8 cellular contexts compared by ENCODE assay signal in the genomic region with DNA sequence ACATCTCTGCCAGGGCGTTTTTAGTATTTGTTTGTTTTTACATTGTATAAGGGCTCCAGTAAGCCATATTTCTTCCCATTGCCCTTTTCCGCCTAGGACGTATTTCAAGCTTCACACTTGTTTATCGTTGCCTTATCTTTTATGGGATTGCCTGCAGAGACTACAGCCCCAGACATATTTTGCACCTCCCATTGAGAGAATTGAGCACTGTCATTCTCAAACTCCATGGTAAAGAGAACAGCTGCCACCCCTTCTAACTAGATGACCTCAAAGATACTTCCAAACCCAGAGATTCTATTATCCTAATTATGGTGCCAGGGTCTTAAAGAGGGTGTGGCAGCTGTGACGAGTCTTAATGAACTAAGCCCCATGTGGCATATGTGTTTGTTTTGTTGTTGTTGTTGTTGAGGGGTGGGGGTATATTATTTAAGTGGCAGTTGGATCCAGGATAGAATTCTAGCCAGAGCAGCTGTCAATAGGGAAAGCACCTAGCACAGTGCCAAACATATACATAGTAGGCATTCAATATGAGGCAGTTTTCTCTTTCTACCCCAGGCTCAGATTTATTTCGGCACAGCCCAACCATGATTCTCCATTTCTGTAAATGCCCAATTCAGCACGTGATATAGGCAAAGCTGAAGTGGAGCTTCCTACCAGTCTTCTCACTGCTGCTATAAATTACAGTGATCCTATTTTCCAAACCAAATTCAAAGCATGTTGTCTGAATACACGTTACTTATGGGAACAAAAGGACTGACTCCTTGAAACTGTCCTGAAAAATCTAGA. TPM values are rescaled to one million over a fixed set of nuclear protein-coding genes. Genes with fewer than 3 reads are reported as not detected.
A peak's percentile ranks its signal among the peaks of the same experiment; 100 is the strongest.
DNase-seq lines count a peak whose midpoint lies in the region; ATAC-seq, FAIRE-seq and TF ChIP-seq lines count a peak whose summit lies in the region.

No MANE protein-coding gene starts in this region.

- no peak for TF ChIP-seq EP300 in A549 (IDR thresholded peaks at IDR 0.05)

- POLR2A ChIA-PET in A549 (lab: Yijun Ruan, JAX), result interaction anchor here (0.6 to 3.0 kb wide), 2 partner anchors 9 to 17 kb away, joined by 3 to 22 read pairs; no protein-coding TSS in a partner anchor
- POLR2A ChIA-PET in MCF 10A (lab: Yijun Ruan, JAX), result interaction anchor here (0.6 to 5.3 kb wide), 12 partner anchors 7 to 933 kb away, joined by 3 to 60 read pairs (median 3); no protein-coding TSS in a partner anchor

- H3K27ac Mint-ChIP-seq in MCF 10A (ENCODE audit: low read depth, unreplicated experiment), result peak overlapping the region; percentile 91

- DNase-seq in A549 (ENCODE audit: low read depth in 1 of 2, low spot score in 1 of 2) (no peak), MCF 10A (ENCODE audit: unreplicated experiment) (no peak), SW480 (ENCODE audit: low spot score) (no peak), GDM1 (lab: John Stamatoyannopoulos, UW) (no peak), dedifferentiated amniotic fluid mesenchymal stem cell (ENCODE audit: extremely low spot score) (no peak)

- CTCF ChIA-PET in A549 (lab: Yijun Ruan, JAX), result interaction anchor here (0.8 to 5.1 kb wide), 4 partner anchors 17 to 53 kb away, joined by 3 to 20 read pairs (median 10); no protein-coding TSS in a partner anchor
- CTCF ChIA-PET in MCF 10A (lab: Yijun Ruan, JAX), result interaction anchor here (0.5 to 0.7 kb wide), 2 partner anchors 20 to 91 kb away, joined by 3 to 5 read pairs; no protein-coding TSS in a partner anchor

- H3K4me1 ChIP-seq in A549 (peaks cover 12% of the 10 kb centered on the region; the same call in 2 of the 3 replicates), HUES6 (ENCODE audit: control insufficient read depth, insufficient read depth, low read length) (peaks cover 17% of the 10 kb centered on the region), muscle layer of duodenum (ENCODE audit: control insufficient read depth in 1 of 2, insufficient read depth in 2 of 2, low read length in 2 of 2) (peaks cover 0 to 18% of the 10 kb centered on the region in 2 donors)

- H3K9me3 Mint-ChIP-seq in MCF 10A (ENCODE audit: unreplicated experiment), result no peaks in the 10 kb centered on the region

- H3K36me3 Mint-ChIP-seq in MCF 10A (ENCODE audit: insufficient read depth, unreplicated experiment), result peaks cover 30% of the 10 kb centered on the region

- H3K9ac ChIP-seq in HUES6 (ENCODE audit: low read length), result no peak overlapping the region

- H3K27me3 ChIP-seq in HUES6 (ENCODE audit: control insufficient read depth, insufficient read depth, low read length) (no peaks in the 10 kb centered on the region), muscle layer of duodenum (ENCODE audit: low read depth, low read length) (no peaks in the 10 kb centered on the region)

- 70% methylated on average over 8 of the region's 8 CpGs for WGBS in A549 (ENCODE audit: missing lambda C conversion rate)

- TF ChIP-seq CTCF in A549 (IDR thresholded peaks at IDR 0.05) (no peak), MCF 10A (IDR thresholded peaks at IDR 0.05; ENCODE audit: unreplicated experiment) (no peak)

- H3K4me2 ChIP-seq in A549, result peak overlapping the region; percentile 75

- ATAC-seq in A549 (no peak), GM18502 (IDR thresholded peaks at IDR 0.05; ENCODE audit: poor library complexity, unreplicated experiment) (no peak)

- no peak for FAIRE-seq in A549 (lab: Jason Lieb, UNC)

- intact Hi-C loops in MCF 10A (cut with micrococcal nuclease), result no loop called here

- no TSS peak for BruUV-seq in MCF 10A (replicated peaks; lab: Mats Ljungman, UMichigan)

- H3K4me3 ChIP-seq in A549, result peak overlapping the region; percentile 62; the same call in 2 of the 3 replicates
- peak overlapping the region; percentile 78 for H3K4me3 ChIP-seq in HUES6 (ENCODE audit: low read depth, low read length)
- H3K4me3 ChIP-seq in muscle layer of duodenum (ENCODE audit: low read depth in 1 of 2, low read length in 2 of 2), result peak overlapping the region; percentile 82 to 89

- H3K4me1 Mint-ChIP-seq in MCF 10A (ENCODE audit: insufficient read depth, unreplicated experiment), result peaks cover 9% of the 10 kb centered on the region

- no peaks in the 10 kb centered on the region for H3K27me3 Mint-ChIP-seq in MCF 10A (ENCODE audit: insufficient read depth, unreplicated experiment)

- H3K9me3 ChIP-seq in A549, result no peaks in the 10 kb centered on the region
- no peaks in the 10 kb centered on the region for H3K9me3 ChIP-seq in HUES6 (ENCODE audit: control insufficient read depth, insufficient read depth, low read depth, low read length)
- no peaks in the 10 kb centered on the region for H3K9me3 ChIP-seq in muscle layer of duodenum (ENCODE audit: control insufficient read depth in 1 of 2, low read length in 2 of 2)

- TF ChIP-seq RAD21 in A549 (conservative IDR thresholded peaks at IDR 0.05 in 1 of 2, IDR thresholded peaks at IDR 0.05 in 1 of 2), result no peak

- H3K36me3 ChIP-seq in HUES6 (ENCODE audit: control insufficient read depth, insufficient read depth, low read length) (peaks cover 28% of the 10 kb centered on the region), muscle layer of duodenum (ENCODE audit: control insufficient read depth in 1 of 2, insufficient read depth in 2 of 2, low read length in 2 of 2) (peaks cover 0 to 5% of the 10 kb centered on the region in 2 donors)

- peak overlapping the region; percentile 85 to 98 for H3K27ac ChIP-seq in A549
- no peak overlapping the region for H3K27ac ChIP-seq in HUES6 (ENCODE audit: low read depth, low read length)
- H3K27ac ChIP-seq in muscle layer of duodenum (ENCODE audit: low read length), result peak overlapping the region; percentile 87

- no peak for TF ChIP-seq POLR2A in A549 (IDR thresholded peaks at IDR 0.05; ENCODE audit: low read length)

- H3K4me3 Mint-ChIP-seq in MCF 10A (ENCODE audit: unreplicated experiment), result peak overlapping the region; percentile 82

TF ChIP-seq in A549, 52 proteins besides CTCF, POLR2A, EP300 and RAD21:
- TF ChIP-seq EHMT2 (IDR thresholded peaks at IDR 0.05; ENCODE audit: low read depth) (no peak), CBX8 (IDR thresholded peaks at IDR 0.05) (no peak), NR3C1 (IDR thresholded peaks at IDR 0.05) (no peak), FOSL2 (IDR thresholded peaks at IDR 0.05) (no peak), FOSL2 (CRISPR knock-in tag; IDR thresholded peaks at IDR 0.05) (no peak), EHF (CRISPR knock-in tag; IDR thresholded peaks at IDR 0.05) (no peak)

RNA-seq across cellular contexts. Expression of a gene that starts 0.9 kb away (rescaled TPM):
- polyA plus RNA-seq in A549 (2011; rRNA removed) (49.8 and 56.4 TPM in 2 replicates), A549 (2017; fragmentation: RNase III; extraction: RNeasy Plus Mini Kit Qiagen cat#74134 plus additional on column Dnase treatment) (20.0 to 25.6 TPM (median 25.0 TPM) in 3 replicates)
- polyA plus RNA-seq in A549 (2012; cell fraction: cytosol; rRNA removed), result 15.0 and 15.7 TPM in 2 replicates
- polyA plus RNA-seq in A549 (2012; cell fraction: nucleus; rRNA removed), result 23.5 and 30.8 TPM in 2 replicates
- polyA minus RNA-seq in A549 (2011; rRNA and poly(A)+ RNA removed), result 66.5 and 99.2 TPM in 2 replicates
- 38.8 and 53.5 TPM in 2 replicates for total RNA-seq in MCF 10A (2022)

RNA-seq across cellular contexts. Expression of a gene that starts 23.5 kb away (rescaled TPM):
- 0.43 and 0.48 TPM in 2 replicates for polyA plus RNA-seq in A549 (2011; rRNA removed)
- polyA plus RNA-seq in A549 (2012; cell fraction: cytosol; rRNA removed), result 0.32 and 0.36 TPM in 2 replicates
- polyA plus RNA-seq in A549 (2012; cell fraction: nucleus; rRNA removed), result 0.73 and 1.0 TPM in 2 replicates
- polyA plus RNA-seq in A549 (2017; fragmentation: RNase III; extraction: RNeasy Plus Mini Kit Qiagen cat#74134 plus additional on column Dnase treatment), result 0.46 to 0.54 TPM (median 0.52 TPM) in 3 replicates
- 2.1 and 2.2 TPM in 2 replicates for polyA minus RNA-seq in A549 (2011; rRNA and poly(A)+ RNA removed)
- total RNA-seq in MCF 10A (2022), result 0.09 and 0.17 TPM in 2 replicates
